In genomic region chr14:21106506-21107359, GRCh38 we compare ENCODE assay signal across 8 cellular contexts. TPM values are rescaled to one million over a fixed set of nuclear protein-coding genes. Genes with fewer than 3 reads are reported as not detected.
DNase-seq lines count a peak whose midpoint lies in the region; ATAC-seq, FAIRE-seq and TF ChIP-seq lines count a peak whose summit lies in the region.

No MANE protein-coding gene starts in this region.

- H3K9me2 ChIP-seq in GM23248 (ENCODE audit: insufficient read depth): no peaks in the 10 kb centered on the region

- H2AFZ ChIP-seq in GM23248 (peak overlapping the region; percentile 79), HepG2 (ENCODE audit: low read length) (peak overlapping the region; percentile 95)

- intact Hi-C loops in colonic mucosa (cut with DNase I) (loop anchor here (5.0 kb wide), 1 partner anchor 39 kb away; no protein-coding TSS in a partner anchor), HepG2 (cut with micrococcal nuclease; ENCODE audit: unreplicated experiment) (no loop called here)

- H4K20me1 ChIP-seq in GM23248 (ENCODE audit: insufficient read depth) (no peaks in the 10 kb centered on the region), HepG2 (ENCODE audit: insufficient read depth, low read length) (no peaks in the 10 kb centered on the region)

- H3K27ac ChIP-seq in GM23248 (peak overlapping the region; percentile 74), colonic mucosa (peak overlapping the region; percentile 19), HepG2 (ENCODE audit: extremely low read length, insufficient read depth, low read length) (peak overlapping the region; percentile 53)

- DNase-seq in ACHN: peak; percentile 84
- peak; percentile 85 for DNase-seq in GM23248
- peak; percentile 78 to 82 for DNase-seq in NCI-H446 (lab: John Stamatoyannopoulos, UW)
- peak; percentile 84 for DNase-seq in activated CD4-positive, alpha-beta T cell treated with anti-CD3 and anti-CD28 coated beads for 48 hours
- peak; percentile 91 for DNase-seq in colonic mucosa
- peak; percentile 84 for DNase-seq in HepG2 (ENCODE audit: low spot score)
- peak; percentile 67 for DNase-seq in stimulated activated CD4-positive, alpha-beta T cell treated with anti-CD3 and anti-CD28 coated beads, Interleukin-2, amount 100 ng/mL, for 4 hours (ENCODE audit: low read depth)

- no peaks in the 10 kb centered on the region for H3K79me2 ChIP-seq in GM23248 (ENCODE audit: insufficient read depth)
- H3K79me2 ChIP-seq in HepG2 (ENCODE audit: insufficient read depth, low read length): peaks cover 11% of the 10 kb centered on the region

- TF ChIP-seq EP300 in HepG2 (IDR thresholded peaks at IDR 0.05; ENCODE audit: low read depth in 2 of 2, low read length in 2 of 2): no peak
- no peak for TF ChIP-seq EP300 in HepG2 (CRISPR knock-in tag; IDR thresholded peaks at IDR 0.05; ENCODE audit: borderline replicate concordance)

- H3K4me2 ChIP-seq in GM23248 (ENCODE audit: unreplicated experiment) (peak overlapping the region; percentile 70), HepG2 (ENCODE audit: low read depth, low read length) (peak overlapping the region; percentile 94)

- H3K27me3 ChIP-seq in GM23248 (replicated peaks; ENCODE audit: insufficient read depth) (no peaks in the 10 kb centered on the region), colonic mucosa (no peaks in the 10 kb centered on the region), HepG2 (ENCODE audit: control insufficient read depth in 1 of 2, insufficient read depth in 2 of 2, low read length in 2 of 2) (no peaks in the 10 kb centered on the region; a peak in 1 of 5 replicates)

- TF ChIP-seq RAD21 in HepG2 (CRISPR knock-in tag; IDR thresholded peaks at IDR 0.05): peak; percentile 94

- H3K36me3 ChIP-seq in GM23248 (ENCODE audit: low read depth) (no peaks in the 10 kb centered on the region), colonic mucosa (no peaks in the 10 kb centered on the region), HepG2 (replicated peaks in 1 of 2; ENCODE audit: control insufficient read depth in 1 of 2, insufficient read depth in 2 of 2, low read length in 2 of 2) (no peaks in the 10 kb centered on the region)

- peak; percentile 45 for ATAC-seq in HepG2
- ATAC-seq in GM18909 (IDR thresholded peaks at IDR 0.05; ENCODE audit: poor library complexity, unreplicated experiment): no peak

- peak overlapping the region; percentile 67 for H3K9ac ChIP-seq in GM23248
- peak overlapping the region in 1 of 2 donors; percentile 39 for H3K9ac ChIP-seq in colonic mucosa (ENCODE audit: low read depth in 2 of 2, low read length in 2 of 2)
- peak overlapping the region; percentile 58 for H3K9ac ChIP-seq in HepG2 (ENCODE audit: insufficient read depth, low read depth, low read length)

- CTCF ChIA-PET in HepG2 (lab: Yijun Ruan, JAX; ENCODE audit: low intra/inter-chr PET ratio, low total read pairs): interaction anchor here (1.1 to 8.0 kb wide), 6 partner anchors 14 to 95 kb away, joined by 4 to 320 read pairs (median 20); partner anchors contain the start of genes ARHGEF40 and ZNF219

- POLR2A ChIA-PET in HepG2 (lab: Yijun Ruan, JAX): interaction anchor here (0.7 to 4.7 kb wide), 5 partner anchors 9 to 92 kb away, joined by 4 to 91 read pairs (median 5); no protein-coding TSS in a partner anchor

- FAIRE-seq in HepG2 (lab: Jason Lieb, UNC): peak; percentile 76

- H3F3A ChIP-seq in GM23248 (ENCODE audit: insufficient read depth): peaks cover 24% of the 10 kb centered on the region

- BruUV-seq in HepG2 (replicated peaks; lab: Mats Ljungman, UMichigan): no TSS peak

- peak; percentile 72 for TF ChIP-seq CTCF in colonic mucosa (IDR thresholded peaks at IDR 0.05)
- TF ChIP-seq CTCF in HepG2 (CRISPR knock-in tag; IDR thresholded peaks at IDR 0.05): peak; percentile 99

- WGBS in GM23248 (ENCODE audit: low coverage in 1 of 2, low lambda C conversion rate in 2 of 2, missing lambda C conversion rate in 2 of 2), 2 experiments: 13 to 15% methylated on average over 13 of the region's 13 CpGs
- WGBS in HepG2 (ENCODE audit: low lambda C conversion rate): under 1% methylated on average over 13 of the region's 13 CpGs

- in situ Hi-C loops in ACHN (cut with HindIII; ENCODE audit: low pct_ligation_motif_present, low pct_unique_long_range_greater_than_20kb, low sequenced_read_pairs): no loop called here
- in situ Hi-C loops in GM23248 (cut with MboI): no loop called here
- in situ Hi-C loops in HepG2 (cut with HindIII; ENCODE audit: extremely low pct_ligation_motif_present, low pct_unique_long_range_greater_than_20kb): no loop called here

- peak in 1 of 2 experiments; percentile 41; a peak in 1 of 4 replicates for TF ChIP-seq POLR2A in HepG2 (IDR thresholded peaks at IDR 0.05; ENCODE audit: insufficient read depth in 1 of 2, low read depth in 2 of 2, low read length in 2 of 2)

- H3K4me1 ChIP-seq in GM23248 (ENCODE audit: insufficient read depth): peaks cover 30% of the 10 kb centered on the region
- peaks cover 15% of the 10 kb centered on the region for H3K4me1 ChIP-seq in colonic mucosa
- H3K4me1 ChIP-seq in HepG2 (ENCODE audit: insufficient read depth, low read length): peaks cover 75% of the 10 kb centered on the region

- peak overlapping the region; percentile 24 for H3K4me3 ChIP-seq in GM23248
- H3K4me3 ChIP-seq in colonic mucosa: no peak overlapping the region
- peak overlapping the region; percentile 51 to 67 (median 62) for H3K4me3 ChIP-seq in HepG2 (replicated peaks in 1 of 3; ENCODE audit: insufficient read depth in 1 of 3, low read depth in 2 of 3, low read length in 3 of 3)

- H3K9me3 ChIP-seq in GM23248 (ENCODE audit: low read depth): no peaks in the 10 kb centered on the region
- no peaks in the 10 kb centered on the region for H3K9me3 ChIP-seq in colonic mucosa
- no peaks in the 10 kb centered on the region for H3K9me3 ChIP-seq in HepG2 (ENCODE audit: low read length)

RNA-seq across cellular contexts. Expression of gene TMEM253, which starts 5.9 kb away (rescaled TPM):
- total RNA-seq in GM23248 (2014; rRNA removed; shearing (Covaris generic)): 0.97 TPM in 1 of 2 replicates, not detected in the other
- 0.18 TPM in 1 of 2 replicates, not detected in the other for polyA plus RNA-seq in GM23248 (2016; fragmentation: Nextera tagmentation; extraction: Ambion mirVana)
- total RNA-seq in colonic mucosa: 10 to 100 TPM; 28.8 to 48.3 TPM
- total RNA-seq in HepG2 (2016; rRNA removed; fragmentation: Illumina TruSeq; extraction: Trizol): 0.29 TPM in 1 of 2 replicates, not detected in the other
- 0.20 TPM in 1 of 2 replicates, not detected in the other for total RNA-seq in HepG2 (2016; cell fraction: cytosol; rRNA removed; fragmentation: Illumina TruSeq; extraction: Trizol; ENCODE audit: low read depth)
- total RNA-seq in HepG2 (2016; cell fraction: insoluble cytoplasmic fraction; rRNA removed; fragmentation: Illumina TruSeq; extraction: Trizol): 0.16 and 0.17 TPM in 2 replicates
- total RNA-seq in HepG2 (2016; cell fraction: membrane; rRNA removed; fragmentation: Illumina TruSeq; extraction: Trizol): 0.21 and 0.25 TPM in 2 replicates
- total RNA-seq in HepG2 (2016; cell fraction: nucleus; rRNA removed; fragmentation: Illumina TruSeq; extraction: Trizol): 0.60 and 0.68 TPM in 2 replicates
- 0.45 and 0.65 TPM in 2 replicates for polyA plus RNA-seq in HepG2 (2011; rRNA removed)
- 0.19 and 0.23 TPM in 2 replicates for polyA plus RNA-seq in HepG2 (2011; cell fraction: cytosol; rRNA removed)
- 1.1 and 2.0 TPM in 2 replicates for polyA plus RNA-seq in HepG2 (2011; cell fraction: nucleus; rRNA removed)
- polyA plus RNA-seq in HepG2 (2012): 0.66 and 0.69 TPM in 2 replicates
- polyA plus RNA-seq in HepG2 (2016; cell fraction: cytosol; fragmentation: Illumina TruSeq; extraction: Trizol; ENCODE audit: low read depth): 0.52 and 0.61 TPM in 2 replicates
- polyA plus RNA-seq in HepG2 (2016; cell fraction: insoluble cytoplasmic fraction; fragmentation: Illumina TruSeq; extraction: Trizol; ENCODE audit: low read depth): 0.40 and 0.95 TPM in 2 replicates
- 0.92 and 1.2 TPM in 2 replicates for polyA plus RNA-seq in HepG2 (2016; cell fraction: membrane; fragmentation: Illumina TruSeq; extraction: Trizol; ENCODE audit: low read depth)
- polyA plus RNA-seq in HepG2 (2016; cell fraction: nucleus; fragmentation: Illumina TruSeq; extraction: Trizol; ENCODE audit: insufficient read depth, low read depth): 0.88 and 0.92 TPM in 2 replicates
- polyA minus RNA-seq in HepG2 (2011; rRNA and poly(A)+ RNA removed; ENCODE audit: low replicate concordance): 1.0 and 3.5 TPM in 2 replicates
- not detected in 2 replicates for polyA minus RNA-seq in HepG2 (2011; cell fraction: cytosol; rRNA and poly(A)+ RNA removed)
- polyA minus RNA-seq in HepG2 (2011; cell fraction: nucleus; rRNA and poly(A)+ RNA removed): 1.3 TPM in 1 of 2 replicates, not detected in the other

RNA-seq across cellular contexts. Expression of gene ZNF219, which starts 8.3 kb away (rescaled TPM):
- total RNA-seq in GM23248 (2014; rRNA removed; shearing (Covaris generic)): 15.9 and 24.0 TPM in 2 replicates
- polyA plus RNA-seq in GM23248 (2016; fragmentation: Nextera tagmentation; extraction: Ambion mirVana) (1.6 and 1.8 TPM in 2 replicates), HepG2 (2011; rRNA removed) (34.5 and 42.2 TPM in 2 replicates)
- total RNA-seq in colonic mucosa (10 to 100 TPM; 44.0 to 79.6 TPM), HepG2 (2016; rRNA removed; fragmentation: Illumina TruSeq; extraction: Trizol) (21.0 and 36.6 TPM in 2 replicates)
- 20.7 and 21.8 TPM in 2 replicates for total RNA-seq in HepG2 (2016; cell fraction: cytosol; rRNA removed; fragmentation: Illumina TruSeq; extraction: Trizol; ENCODE audit: low read depth)
- 19.3 and 35.8 TPM in 2 replicates for total RNA-seq in HepG2 (2016; cell fraction: insoluble cytoplasmic fraction; rRNA removed; fragmentation: Illumina TruSeq; extraction: Trizol)
- total RNA-seq in HepG2 (2016; cell fraction: membrane; rRNA removed; fragmentation: Illumina TruSeq; extraction: Trizol): 53.1 and 55.3 TPM in 2 replicates
- 26.4 and 33.6 TPM in 2 replicates for total RNA-seq in HepG2 (2016; cell fraction: nucleus; rRNA removed; fragmentation: Illumina TruSeq; extraction: Trizol)
- 26.6 and 62.4 TPM in 2 replicates for polyA plus RNA-seq in HepG2 (2011; cell fraction: cytosol; rRNA removed)
- 171 and 203 TPM in 2 replicates for polyA plus RNA-seq in HepG2 (2011; cell fraction: nucleus; rRNA removed)
- 21.1 and 23.1 TPM in 2 replicates for polyA plus RNA-seq in HepG2 (2012)
- polyA plus RNA-seq in HepG2 (2016; cell fraction: cytosol; fragmentation: Illumina TruSeq; extraction: Trizol; ENCODE audit: low read depth): 37.9 and 42.6 TPM in 2 replicates
- 34.5 and 39.2 TPM in 2 replicates for polyA plus RNA-seq in HepG2 (2016; cell fraction: insoluble cytoplasmic fraction; fragmentation: Illumina TruSeq; extraction: Trizol; ENCODE audit: low read depth)
- polyA plus RNA-seq in HepG2 (2016; cell fraction: membrane; fragmentation: Illumina TruSeq; extraction: Trizol; ENCODE audit: low read depth): 72.9 and 82.3 TPM in 2 replicates
- polyA plus RNA-seq in HepG2 (2016; cell fraction: nucleus; fragmentation: Illumina TruSeq; extraction: Trizol; ENCODE audit: insufficient read depth, low read depth): 76.4 and 80.2 TPM in 2 replicates
- 41.2 and 86.7 TPM in 2 replicates for polyA minus RNA-seq in HepG2 (2011; rRNA and poly(A)+ RNA removed; ENCODE audit: low replicate concordance)
- 20.3 and 21.8 TPM in 2 replicates for polyA minus RNA-seq in HepG2 (2011; cell fraction: cytosol; rRNA and poly(A)+ RNA removed)
- 61.3 and 63.0 TPM in 2 replicates for polyA minus RNA-seq in HepG2 (2011; cell fraction: nucleus; rRNA and poly(A)+ RNA removed)

RNA-seq across cellular contexts. Expression of gene ARHGEF40, which starts 36.6 kb away (rescaled TPM):
- total RNA-seq in GM23248 (2014; rRNA removed; shearing (Covaris generic)): 56.6 and 68.3 TPM in 2 replicates
- 22.4 and 23.9 TPM in 2 replicates for polyA plus RNA-seq in GM23248 (2016; fragmentation: Nextera tagmentation; extraction: Ambion mirVana)
- total RNA-seq in colonic mucosa: 10 to 100 TPM; 49.5 to 66.9 TPM
- total RNA-seq in HepG2 (2016; rRNA removed; fragmentation: Illumina TruSeq; extraction: Trizol): 18.5 and 28.1 TPM in 2 replicates
- 5.0 and 7.1 TPM in 2 replicates for total RNA-seq in HepG2 (2016; cell fraction: cytosol; rRNA removed; fragmentation: Illumina TruSeq; extraction: Trizol; ENCODE audit: low read depth)
- total RNA-seq in HepG2 (2016; cell fraction: insoluble cytoplasmic fraction; rRNA removed; fragmentation: Illumina TruSeq; extraction: Trizol): 15.0 and 26.8 TPM in 2 replicates
- total RNA-seq in HepG2 (2016; cell fraction: membrane; rRNA removed; fragmentation: Illumina TruSeq; extraction: Trizol): 8.4 and 8.6 TPM in 2 replicates
- total RNA-seq in HepG2 (2016; cell fraction: nucleus; rRNA removed; fragmentation: Illumina TruSeq; extraction: Trizol): 32.3 and 36.7 TPM in 2 replicates
- 78.1 and 97.1 TPM in 2 replicates for polyA plus RNA-seq in HepG2 (2011; rRNA removed)
- polyA plus RNA-seq in HepG2 (2011; cell fraction: cytosol; rRNA removed): 47.9 and 68.0 TPM in 2 replicates
- polyA plus RNA-seq in HepG2 (2011; cell fraction: nucleus; rRNA removed): 243 and 248 TPM in 2 replicates
- polyA plus RNA-seq in HepG2 (2012): 34.1 and 49.5 TPM in 2 replicates
- 2.9 and 3.7 TPM in 2 replicates for polyA plus RNA-seq in HepG2 (2016; cell fraction: cytosol; fragmentation: Illumina TruSeq; extraction: Trizol; ENCODE audit: low read depth)
- polyA plus RNA-seq in HepG2 (2016; cell fraction: insoluble cytoplasmic fraction; fragmentation: Illumina TruSeq; extraction: Trizol; ENCODE audit: low read depth): 13.8 and 18.7 TPM in 2 replicates
- polyA plus RNA-seq in HepG2 (2016; cell fraction: membrane; fragmentation: Illumina TruSeq; extraction: Trizol; ENCODE audit: low read depth): 5.9 and 7.3 TPM in 2 replicates
- 69.4 and 77.3 TPM in 2 replicates for polyA plus RNA-seq in HepG2 (2016; cell fraction: nucleus; fragmentation: Illumina TruSeq; extraction: Trizol; ENCODE audit: insufficient read depth, low read depth)
- polyA minus RNA-seq in HepG2 (2011; rRNA and poly(A)+ RNA removed; ENCODE audit: low replicate concordance): 29.6 and 155 TPM in 2 replicates
- 32.6 and 33.5 TPM in 2 replicates for polyA minus RNA-seq in HepG2 (2011; cell fraction: cytosol; rRNA and poly(A)+ RNA removed)
- 71.0 and 71.2 TPM in 2 replicates for polyA minus RNA-seq in HepG2 (2011; cell fraction: nucleus; rRNA and poly(A)+ RNA removed)

RNA-seq across cellular contexts. Expression of gene RNASE8, which starts 49.1 kb away (rescaled TPM):
- total RNA-seq in GM23248 (2014; rRNA removed; shearing (Covaris generic)): not detected in 2 replicates
- polyA plus RNA-seq in GM23248 (2016; fragmentation: Nextera tagmentation; extraction: Ambion mirVana): not detected in 2 replicates
- not detected for total RNA-seq in colonic mucosa
- not detected in 2 replicates for total RNA-seq in HepG2 (2016; rRNA removed; fragmentation: Illumina TruSeq; extraction: Trizol)
- total RNA-seq in HepG2 (2016; cell fraction: cytosol; rRNA removed; fragmentation: Illumina TruSeq; extraction: Trizol; ENCODE audit: low read depth): not detected in 2 replicates
- not detected in 2 replicates for total RNA-seq in HepG2 (2016; cell fraction: insoluble cytoplasmic fraction; rRNA removed; fragmentation: Illumina TruSeq; extraction: Trizol)
- not detected in 2 replicates for total RNA-seq in HepG2 (2016; cell fraction: membrane; rRNA removed; fragmentation: Illumina TruSeq; extraction: Trizol)
- not detected in 2 replicates for total RNA-seq in HepG2 (2016; cell fraction: nucleus; rRNA removed; fragmentation: Illumina TruSeq; extraction: Trizol)
- polyA plus RNA-seq in HepG2 (2011; rRNA removed): not detected in 2 replicates
- not detected in 2 replicates for polyA plus RNA-seq in HepG2 (2011; cell fraction: cytosol; rRNA removed)
- not detected in 2 replicates for polyA plus RNA-seq in HepG2 (2011; cell fraction: nucleus; rRNA removed)
- not detected in 2 replicates for polyA plus RNA-seq in HepG2 (2012)
- not detected in 2 replicates for polyA plus RNA-seq in HepG2 (2016; cell fraction: cytosol; fragmentation: Illumina TruSeq; extraction: Trizol; ENCODE audit: low read depth)
- not detected in 2 replicates for polyA plus RNA-seq in HepG2 (2016; cell fraction: insoluble cytoplasmic fraction; fragmentation: Illumina TruSeq; extraction: Trizol; ENCODE audit: low read depth)
- polyA plus RNA-seq in HepG2 (2016; cell fraction: membrane; fragmentation: Illumina TruSeq; extraction: Trizol; ENCODE audit: low read depth): not detected in 2 replicates
- not detected in 2 replicates for polyA plus RNA-seq in HepG2 (2016; cell fraction: nucleus; fragmentation: Illumina TruSeq; extraction: Trizol; ENCODE audit: insufficient read depth, low read depth)
- polyA minus RNA-seq in HepG2 (2011; rRNA and poly(A)+ RNA removed; ENCODE audit: low replicate concordance): not detected in 2 replicates
- not detected in 2 replicates for polyA minus RNA-seq in HepG2 (2011; cell fraction: cytosol; rRNA and poly(A)+ RNA removed)
- polyA minus RNA-seq in HepG2 (2011; cell fraction: nucleus; rRNA and poly(A)+ RNA removed): not detected in 2 replicates

RNA-seq across cellular contexts. Expression of gene OR5AU1, which starts 49.1 kb away (rescaled TPM):
- not detected in 2 replicates for total RNA-seq in GM23248 (2014; rRNA removed; shearing (Covaris generic))
- polyA plus RNA-seq in GM23248 (2016; fragmentation: Nextera tagmentation; extraction: Ambion mirVana) (not detected in 2 replicates), HepG2 (2011; rRNA removed) (not detected in 2 replicates)
- total RNA-seq in colonic mucosa (not detected), HepG2 (2016; rRNA removed; fragmentation: Illumina TruSeq; extraction: Trizol) (not detected in 2 replicates)
- total RNA-seq in HepG2 (2016; cell fraction: cytosol; rRNA removed; fragmentation: Illumina TruSeq; extraction: Trizol; ENCODE audit: low read depth): not detected in 2 replicates
- total RNA-seq in HepG2 (2016; cell fraction: insoluble cytoplasmic fraction; rRNA removed; fragmentation: Illumina TruSeq; extraction: Trizol): not detected in 2 replicates
- not detected in 2 replicates for total RNA-seq in HepG2 (2016; cell fraction: membrane; rRNA removed; fragmentation: Illumina TruSeq; extraction: Trizol)
- not detected in 2 replicates for total RNA-seq in HepG2 (2016; cell fraction: nucleus; rRNA removed; fragmentation: Illumina TruSeq; extraction: Trizol)
- polyA plus RNA-seq in HepG2 (2011; cell fraction: cytosol; rRNA removed): not detected in 2 replicates
- not detected in 2 replicates for polyA plus RNA-seq in HepG2 (2011; cell fraction: nucleus; rRNA removed)
- polyA plus RNA-seq in HepG2 (2012): not detected in 2 replicates
- not detected in 2 replicates for polyA plus RNA-seq in HepG2 (2016; cell fraction: cytosol; fragmentation: Illumina TruSeq; extraction: Trizol; ENCODE audit: low read depth)
- not detected in 2 replicates for polyA plus RNA-seq in HepG2 (2016; cell fraction: insoluble cytoplasmic fraction; fragmentation: Illumina TruSeq; extraction: Trizol; ENCODE audit: low read depth)
- polyA plus RNA-seq in HepG2 (2016; cell fraction: membrane; fragmentation: Illumina TruSeq; extraction: Trizol; ENCODE audit: low read depth): not detected in 2 replicates
- polyA plus RNA-seq in HepG2 (2016; cell fraction: nucleus; fragmentation: Illumina TruSeq; extraction: Trizol; ENCODE audit: insufficient read depth, low read depth): not detected in 2 replicates
- not detected in 2 replicates for polyA minus RNA-seq in HepG2 (2011; rRNA and poly(A)+ RNA removed; ENCODE audit: low replicate concordance)
- polyA minus RNA-seq in HepG2 (2011; cell fraction: cytosol; rRNA and poly(A)+ RNA removed): not detected in 2 replicates
- not detected in 2 replicates for polyA minus RNA-seq in HepG2 (2011; cell fraction: nucleus; rRNA and poly(A)+ RNA removed)

Comparison
In these comparisons a context has a peak if more than half of its experiments do, and no peak if none do; other contexts are left out.
1. H3K27ac ChIP-seq: peak in every context shown above with its lines; median percentile 74 in GM23248; 53 in HepG2; 19 in colonic mucosa.
2. RNA of gene TMEM253, which starts 5.9 kb away (total RNA-seq): 28.8 to 48.3 TPM in colonic mucosa; 0.97 TPM in GM23248 and 0.16 to 0.68 TPM in HepG2; every median in the first group is over 10 times any median in the second.
3. Peak in every context shown above with its lines, with median percentiles within 50 percentile points of each other: DNase-seq.